Comparison of ENCODE assay signal across 14 cellular contexts in genomic region chr14:23077962-23078361, GRCh38. TPM values are rescaled to one million over a fixed set of nuclear protein-coding genes. Genes with fewer than 3 reads are reported as not detected.
DNase-seq lines count a peak whose midpoint lies in the region; ATAC-seq and TF ChIP-seq lines count a peak whose summit lies in the region.
"Had no signal": no experiment of that assay in that cellular context is flagged by ENCODE, and none has a peak within 500 bp of the region (broad histone marks: within the 10 kb centered on the region; RNA-seq: fewer than 3 reads in every experiment).

No MANE protein-coding gene starts in this region.

- H3K79me2 ChIP-seq in HCT116 (ENCODE audit: insufficient read depth, low read length): peaks cover 21% of the 10 kb centered on the region; the same call in 1 of the 2 replicates
- peaks cover 19% of the 10 kb centered on the region for H3K79me2 ChIP-seq in smooth muscle cell (ENCODE audit: low read depth)

- H3K36me3 Mint-ChIP-seq in activated T-helper 17 cell treated with anti-CD3 and anti-CD28 coated beads, Interleukin-2, amount 50 U/mL, for 72 hours (ENCODE audit: low read depth): peaks cover 97% of the 10 kb centered on the region

- 93% methylated on average over 5 of the region's 5 CpGs for WGBS in smooth muscle cell (ENCODE audit: low lambda C conversion rate)

- H3K4me1 Mint-ChIP-seq in activated T-helper 17 cell treated with anti-CD3 and anti-CD28 coated beads, Interleukin-2, amount 50 U/mL, for 72 hours: no peaks in the 10 kb centered on the region

- no peaks in the 10 kb centered on the region for H3K27me3 Mint-ChIP-seq in activated T-helper 17 cell treated with anti-CD3 and anti-CD28 coated beads, Interleukin-2, amount 50 U/mL, for 72 hours

- intact Hi-C loops in HCT116 (cut with micrococcal nuclease): loop anchor here (1.0 kb wide), 1 partner anchor 109 kb away; no protein-coding TSS in a partner anchor

- H3K9me3 Mint-ChIP-seq in activated T-helper 17 cell treated with anti-CD3 and anti-CD28 coated beads, Interleukin-2, amount 50 U/mL, for 72 hours: no peaks in the 10 kb centered on the region
- H3K9me3 Mint-ChIP-seq: neural progenitor cell had no signal

- H3K27ac ChIP-seq in HCT116 (ENCODE audit: low read depth, low read length) (peak overlapping the region; percentile 46; the same call in 1 of the 2 replicates), smooth muscle cell (ENCODE audit: low read depth) (peak overlapping the region; percentile 89)
- H3K27ac ChIP-seq: neural progenitor cell had no signal

- TF ChIP-seq POLR2A in HCT116 (IDR thresholded peaks at IDR 0.05; ENCODE audit: borderline replicate concordance, extremely low read depth, insufficient read depth, insufficient read length): no peak

- POLR2A ChIA-PET in HCT116 (lab: Charles Lee): interaction anchor here (1.5 to 2.9 kb wide), 2 partner anchors 9 to 17 kb away, joined by 5 to 19 read pairs; partner anchors contain the start of genes ACIN1 and C14orf119

- no peak for TF ChIP-seq CTCF in HCT116 (IDR thresholded peaks at IDR 0.05 in 2 of 3, conservative IDR thresholded peaks at IDR 0.05 in 1 of 3; ENCODE audit: borderline replicate concordance in 1 of 3, insufficient read depth in 1 of 3, low read depth in 2 of 3, low read length in 2 of 3)
- no peak for TF ChIP-seq CTCF in smooth muscle cell (IDR thresholded peaks at IDR 0.05; ENCODE audit: borderline replicate concordance, insufficient read depth, poor library complexity, severe bottlenecking)

- H4K20me1 ChIP-seq in HCT116 (ENCODE audit: insufficient read depth) (no peaks in the 10 kb centered on the region), smooth muscle cell (ENCODE audit: low read depth) (peaks cover 28% of the 10 kb centered on the region)

- peak overlapping the region; percentile 8 for H3K27ac Mint-ChIP-seq in activated T-helper 17 cell treated with anti-CD3 and anti-CD28 coated beads, Interleukin-2, amount 50 U/mL, for 72 hours
- H3K27ac Mint-ChIP-seq: neural progenitor cell had no signal

- H3K4me1 ChIP-seq in HCT116 (ENCODE audit: control insufficient read depth in 1 of 2, insufficient read depth in 2 of 2, low read length in 2 of 2) (peaks cover 13 to 43% of the 10 kb centered on the region in 2 experiments), smooth muscle cell (ENCODE audit: low read depth) (peaks cover 5% of the 10 kb centered on the region)
- H3K4me1 ChIP-seq: neural progenitor cell had no signal

- ATAC-seq in HCT116: no peak
- no peak for ATAC-seq in activated T-helper 17 cell treated with anti-CD3 and anti-CD28 coated beads, Interleukin-2, amount 50 U/mL, for 72 hours (replicated peaks)
- ATAC-seq in activated CD4-positive, CD25-positive, alpha-beta regulatory T cell treated with anti-CD3 and anti-CD28 coated beads, Interleukin-2, amount 50 U/mL, for 24 hours: no peak

- H3K4me3 ChIP-seq in HCT116 (replicated peaks in 1 of 2; ENCODE audit: low read depth in 1 of 2, low read length in 2 of 2) (no peak overlapping the region), smooth muscle cell (no peak overlapping the region)
- H3K4me3 ChIP-seq: neural progenitor cell had no signal

- RAD21 ChIA-PET in HCT116 (lab: Charles Lee; ENCODE audit: low non-redundant PET in 1 of 2, low total read pairs in 2 of 2, uncharacterized antibody in 2 of 2, unreplicated experiment in 2 of 2): no interaction called here

- peaks cover 66 to 69% of the 10 kb centered on the region in 2 experiments for H3K36me3 ChIP-seq in HCT116 (ENCODE audit: control insufficient read depth in 1 of 2, insufficient read depth in 2 of 2, low read length in 2 of 2)
- peaks cover 31% of the 10 kb centered on the region for H3K36me3 ChIP-seq in smooth muscle cell (ENCODE audit: low read depth)

- CTCF ChIA-PET in HCT116 (lab: Charles Lee): interaction anchor here (1.1 to 3.6 kb wide), 10 partner anchors 9 to 302 kb away, joined by 3 to 51 read pairs (median 8); partner anchors contain the start of genes ACIN1 and C14orf119

- H2AFZ ChIP-seq in HCT116 (ENCODE audit: low read depth, low read length, poor library complexity, severe bottlenecking) (no peak overlapping the region), smooth muscle cell (ENCODE audit: low read depth) (no peak overlapping the region)
- H2AFZ ChIP-seq: neural progenitor cell had no signal

- no TSS peak for BruUV-seq in HCT116 (replicated peaks; lab: Mats Ljungman, UMichigan)

- no peak overlapping the region for H3K4me3 Mint-ChIP-seq in activated T-helper 17 cell treated with anti-CD3 and anti-CD28 coated beads, Interleukin-2, amount 50 U/mL, for 72 hours
- H3K4me3 Mint-ChIP-seq: neural progenitor cell had no signal

- H3F3A ChIP-seq in smooth muscle cell (ENCODE audit: low read depth): peaks cover 43% of the 10 kb centered on the region

- H3K9me2 ChIP-seq in HCT116 (ENCODE audit: insufficient read depth): no peaks in the 10 kb centered on the region

- TF ChIP-seq RAD21 in HCT116 (IDR thresholded peaks at IDR 0.05; ENCODE audit: low read depth): no peak

- H3K9me3 ChIP-seq in HCT116 (ENCODE audit: control insufficient read depth in 1 of 2, insufficient read depth in 1 of 2, low read depth in 1 of 2, low read length in 2 of 2) (no peaks in the 10 kb centered on the region), smooth muscle cell (replicated peaks; ENCODE audit: low read depth) (no peaks in the 10 kb centered on the region)

- no peak for DNase-seq in HCT116 (ENCODE audit: low read depth, low spot score)
- peak; percentile 36 for DNase-seq in fibroblast of peridontal ligament (ENCODE audit: extremely low read depth)
- no peak for DNase-seq in smooth muscle cell (lab: John Stamatoyannopoulos, UW; ENCODE audit: unreplicated experiment)
- DNase-seq in HT-29 (ENCODE audit: low spot score): no peak
- DNase-seq in NCI-H146 treated with DMSO at 0.1 percent for 48 hours (lab: John Stamatoyannopoulos, UW; ENCODE audit: unreplicated experiment): no peak
- no peak for DNase-seq in NCI-H128 (lab: John Stamatoyannopoulos, UW; ENCODE audit: unreplicated experiment)
- DNase-seq: DMS 273 treated with DMSO at 0.1 percent for 48 hours; stimulated activated naive CD8-positive, alpha-beta T cell treated with anti-CD3 and anti-CD28 coated beads, Interleukin-15, Interleukin-2, amounts not matched to agents 100 U/mL and 50 U/mL, for 24 hours had no signal

- H3K4me2 ChIP-seq in HCT116 (ENCODE audit: low read length): peak overlapping the region; percentile 45; the same call in 1 of the 2 replicates
- H3K4me2 ChIP-seq in smooth muscle cell: peak overlapping the region; percentile 64
- H3K4me2 ChIP-seq: neural progenitor cell had no signal

- no peaks in the 10 kb centered on the region for H3K27me3 ChIP-seq in HCT116 (ENCODE audit: insufficient read depth, low read length)
- no peaks in the 10 kb centered on the region for H3K27me3 ChIP-seq in smooth muscle cell (ENCODE audit: low read depth)
- H3K27me3 ChIP-seq: neural progenitor cell had no signal

- H3K9ac ChIP-seq in HCT116 (ENCODE audit: low read length) (no peak overlapping the region), smooth muscle cell (ENCODE audit: low read depth) (peak overlapping the region; percentile 37)
- H3K9ac ChIP-seq: neural progenitor cell had no signal

TF ChIP-seq in HCT116, 20 proteins besides CTCF, POLR2A, EP300 and RAD21:
- no peak for TF ChIP-seq ATF3 (IDR thresholded peaks at IDR 0.05)

RNA-seq across cellular contexts. Expression of gene ACIN1, which starts 17.0 kb away (rescaled TPM):
- 179 TPM for total RNA-seq in HCT116 (2021; ENCODE audit: unreplicated experiment)
- polyA plus RNA-seq in HCT116 (2012): 96.6 and 113 TPM in 2 replicates
- 100 to 1,000 TPM; 187 to 214 TPM for total RNA-seq in activated T-helper 17 cell treated with anti-CD3 and anti-CD28 coated beads, Interleukin-2, amount 50 U/mL, for 72 hours
- 64.5 and 69.0 TPM in 2 replicates for total RNA-seq in smooth muscle cell
- polyA plus RNA-seq in smooth muscle cell: 33.7 and 39.3 TPM in 2 replicates
- total RNA-seq in HT-29 (2014; rRNA removed; shearing (Covaris generic)): 59.1 and 64.4 TPM in 2 replicates

RNA-seq across cellular contexts. Expression of gene C14orf119, which starts 17.3 kb away (rescaled TPM):
- 46.8 TPM for total RNA-seq in HCT116 (2021; ENCODE audit: unreplicated experiment)
- 46.4 and 55.3 TPM in 2 replicates for polyA plus RNA-seq in HCT116 (2012)
- total RNA-seq in activated T-helper 17 cell treated with anti-CD3 and anti-CD28 coated beads, Interleukin-2, amount 50 U/mL, for 72 hours: 10 to 100 TPM; 40.3 to 53.4 TPM
- 54.1 and 57.2 TPM in 2 replicates for total RNA-seq in smooth muscle cell
- 119 and 130 TPM in 2 replicates for polyA plus RNA-seq in smooth muscle cell
- total RNA-seq in HT-29 (2014; rRNA removed; shearing (Covaris generic)): 31.4 and 36.3 TPM in 2 replicates

RNA-seq across cellular contexts. Expression of gene CDH24, which starts 20.6 kb away (rescaled TPM):
- 19.3 TPM for total RNA-seq in HCT116 (2021; ENCODE audit: unreplicated experiment)
- polyA plus RNA-seq in HCT116 (2012): 10.7 and 11.9 TPM in 2 replicates
- total RNA-seq in activated T-helper 17 cell treated with anti-CD3 and anti-CD28 coated beads, Interleukin-2, amount 50 U/mL, for 72 hours: under 1 TPM; 0.48 TPM
- 3.6 and 5.5 TPM in 2 replicates for total RNA-seq in smooth muscle cell
- 6.9 and 8.0 TPM in 2 replicates for polyA plus RNA-seq in smooth muscle cell
- total RNA-seq in HT-29 (2014; rRNA removed; shearing (Covaris generic)): 11.4 and 15.0 TPM in 2 replicates

RNA-seq across cellular contexts. Expression of gene CIROP, which starts 26.8 kb away (rescaled TPM):
- not detected for total RNA-seq in HCT116 (2021; ENCODE audit: unreplicated experiment)
- polyA plus RNA-seq in HCT116 (2012): not detected in 2 replicates
- total RNA-seq in activated T-helper 17 cell treated with anti-CD3 and anti-CD28 coated beads, Interleukin-2, amount 50 U/mL, for 72 hours: not detected
- total RNA-seq in smooth muscle cell: not detected in 2 replicates
- polyA plus RNA-seq in smooth muscle cell: not detected in 2 replicates
- not detected in 2 replicates for total RNA-seq in HT-29 (2014; rRNA removed; shearing (Covaris generic))
- total RNA-seq: bronchial epithelial cell, H1, kidney epithelial cell had no signal

RNA-seq across cellular contexts. Expression of gene PSMB11, which starts 36.0 kb away (rescaled TPM):
- total RNA-seq in HCT116 (2021; ENCODE audit: unreplicated experiment) (not detected), smooth muscle cell (not detected in 2 replicates)
- not detected in 2 replicates for polyA plus RNA-seq in HCT116 (2012)
- not detected for total RNA-seq in activated T-helper 17 cell treated with anti-CD3 and anti-CD28 coated beads, Interleukin-2, amount 50 U/mL, for 72 hours
- not detected in 2 replicates for polyA plus RNA-seq in smooth muscle cell
- total RNA-seq in HT-29 (2014; rRNA removed; shearing (Covaris generic)): not detected in 2 replicates
- total RNA-seq: bronchial epithelial cell, H1, kidney epithelial cell had no signal
- polyA plus RNA-seq: H1 had no signal
